Comparison of ENCODE assay signal across 20 cellular contexts in genomic region chr14:93734961-93735360, GRCh38. TPM values are rescaled to one million over a fixed set of nuclear protein-coding genes. Genes with fewer than 3 reads are reported as not detected.
"Had no signal": no experiment of that assay in that cellular context is flagged by ENCODE, and none has a peak within 500 bp of the region (broad histone marks: within the 10 kb centered on the region; RNA-seq: fewer than 3 reads in every experiment).

No MANE protein-coding gene starts in this region.

- H3K36me3 ChIP-seq: heart left ventricle, pancreas, spleen had no signal

- DNase-seq: effector memory CD4-positive, alpha-beta T cell; hippocampal formation; mammary epithelial cell; naive thymus-derived CD4-positive, alpha-beta T cell; stimulated activated CD4-positive, alpha-beta T cell treated with anti-CD3 and anti-CD28 coated beads, Interleukin-1b, Interleukin-23, amount 100 ng/mL, for 48 hours; stimulated activated naive CD4-positive, alpha-beta T cell; stomach had no signal

- H3K4me1 Mint-ChIP-seq: naive thymus-derived CD4-positive, alpha-beta T cell had no signal

- H3K36me3 Mint-ChIP-seq: naive thymus-derived CD4-positive, alpha-beta T cell; type B pancreatic cell had no signal

- H3K9me3 Mint-ChIP-seq: naive thymus-derived CD4-positive, alpha-beta T cell; neural crest cell; type B pancreatic cell had no signal

- H3K4me3 Mint-ChIP-seq: naive thymus-derived CD4-positive, alpha-beta T cell; neural crest cell; type B pancreatic cell had no signal

- H3K27me3 Mint-ChIP-seq: progenitor cell of endocrine pancreas had no signal

- H3K27ac Mint-ChIP-seq: naive thymus-derived CD4-positive, alpha-beta T cell; progenitor cell of endocrine pancreas; type B pancreatic cell had no signal

- H3K27ac ChIP-seq: heart left ventricle, pancreas, spleen, stomach had no signal

- H3K4me3 ChIP-seq: heart left ventricle, pancreas, spleen, stomach had no signal

- H3K27me3 ChIP-seq: heart left ventricle, pancreas had no signal

- H3K4me1 ChIP-seq: heart left ventricle, pancreas, spleen had no signal

- H3K9me3 ChIP-seq: heart left ventricle, pancreas, spleen, stomach had no signal

- ATAC-seq: esophagus mucosa; heart left ventricle; left lobe of liver; naive thymus-derived CD4-positive, alpha-beta T cell; pancreas had no signal

RNA-seq across cellular contexts. Expression of gene PRIMA1, which starts 53.3 kb away (rescaled TPM):
- total RNA-seq: fibroblast of lung; glomerular endothelial cell; kidney epithelial cell; mononuclear cell; naive thymus-derived CD4-positive, alpha-beta T cell; renal cortical epithelial cell had no signal
- polyA plus RNA-seq: fibroblast of lung; naive thymus-derived CD4-positive, alpha-beta T cell had no signal
